ENCODE assay signal across 15 cellular contexts in the genomic region with DNA sequence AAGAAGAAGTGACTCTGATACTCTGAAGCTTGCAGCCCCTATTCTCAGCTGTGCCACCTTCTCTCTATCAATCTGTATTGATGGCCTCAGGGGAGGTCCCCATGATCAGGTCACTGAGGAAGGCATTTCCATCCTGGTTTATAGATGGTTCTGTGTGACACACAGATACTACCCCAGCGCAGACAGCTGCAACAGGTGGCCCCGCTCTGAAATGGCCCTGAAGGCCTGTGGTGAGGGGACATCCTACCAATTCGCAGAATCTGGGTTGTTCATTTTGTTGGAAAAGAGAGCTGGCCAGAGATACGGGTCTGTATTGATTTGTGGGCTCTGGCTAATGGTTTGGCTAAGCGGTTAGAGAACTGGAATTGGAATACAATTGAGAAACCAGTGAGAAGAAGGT. TPM values are rescaled to one million over a fixed set of nuclear protein-coding genes. Genes with fewer than 3 reads are reported as not detected.
A peak's percentile ranks its signal among the peaks of the same experiment; 100 is the strongest.
DNase-seq lines count a peak whose midpoint lies in the region; ATAC-seq and TF ChIP-seq lines count a peak whose summit lies in the region.
"Had no signal": no experiment of that assay in that cellular context is flagged by ENCODE, and none has a peak within 500 bp of the region (broad histone marks: within the 10 kb centered on the region; RNA-seq: fewer than 3 reads in every experiment).

No MANE protein-coding gene starts in this region.

- H3K14ac ChIP-seq in IMR-90 (replicated peaks; ENCODE audit: low read depth, low read length): no peak overlapping the region
- no peak overlapping the region for H3K14ac ChIP-seq in neuronal stem cell (ENCODE audit: low read length)

- no peak overlapping the region for H3K4me3 Mint-ChIP-seq in endodermal cell
- H3K4me3 Mint-ChIP-seq: CD4-positive, alpha-beta memory T cell; IgD-negative memory B cell had no signal

- H3K27me3 ChIP-seq in IMR-90 (ENCODE audit: control insufficient read depth, insufficient read depth, low read length) (peaks cover 4% of the 10 kb centered on the region), endodermal cell (ENCODE audit: control insufficient read depth, insufficient read depth, low read length, poor library complexity, severe bottlenecking) (no peaks in the 10 kb centered on the region), neuronal stem cell (ENCODE audit: control insufficient read depth in 3 of 3, insufficient read depth in 3 of 3, low read depth in 1 of 3, low read length in 3 of 3) (no peaks in the 10 kb centered on the region), upper lobe of right lung (no peaks in the 10 kb centered on the region)
- H3K27me3 ChIP-seq: BE2C had no signal

- H4K20me1 ChIP-seq in IMR-90 (ENCODE audit: insufficient read depth, low read length): no peaks in the 10 kb centered on the region; the same call in none of the 2 replicates

- no peak overlapping the region for H3K4me2 ChIP-seq in IMR-90 (ENCODE audit: low read depth, low read length)
- H3K4me2 ChIP-seq in neuronal stem cell (ENCODE audit: insufficient read depth, low read length, poor library complexity, severe bottlenecking): no peak overlapping the region

- POLR2A ChIA-PET in IMR-90 (lab: Charles Lee; ENCODE audit: unreplicated experiment): no interaction called here

- H2BK15ac ChIP-seq in IMR-90 (ENCODE audit: low read depth, low read length): peak overlapping the region; percentile 51; the same call in 1 of the 3 replicates
- H2BK15ac ChIP-seq in neuronal stem cell (ENCODE audit: low read length): no peak overlapping the region

- BruUV-seq in IMR-90 (replicated peaks; lab: Mats Ljungman, UMichigan): no TSS peak

- H3K4me1 ChIP-seq in IMR-90 (ENCODE audit: control insufficient read depth, insufficient read depth, low read length): peaks cover 7% of the 10 kb centered on the region; the same call in 1 of the 2 replicates
- H3K4me1 ChIP-seq in endodermal cell (ENCODE audit: control insufficient read depth, insufficient read depth, low read length): no peaks in the 10 kb centered on the region
- H3K4me1 ChIP-seq in neuronal stem cell (ENCODE audit: control insufficient read depth in 2 of 2, insufficient read depth in 1 of 2, low read depth in 1 of 2, low read length in 2 of 2): no peaks in the 10 kb centered on the region
- no peaks in the 10 kb centered on the region for H3K4me1 ChIP-seq in upper lobe of right lung
- H3K4me1 ChIP-seq: BE2C had no signal

- peak overlapping the region; percentile 49 for H2BK12ac ChIP-seq in neuronal stem cell (ENCODE audit: low read length)

- H3K4me3 ChIP-seq in IMR-90 (ENCODE audit: insufficient read depth, low read depth, low read length) (no peak overlapping the region), endodermal cell (ENCODE audit: low read length) (no peak overlapping the region), neuronal stem cell (ENCODE audit: low read length in 2 of 2) (no peak overlapping the region), upper lobe of right lung (no peak overlapping the region)
- H3K4me3 ChIP-seq: GM12878 had no signal

- dilution Hi-C loops in IMR-90 (cut with HindIII; ENCODE audit: low sequenced_read_pairs, unreplicated experiment): no loop called here

- no peak overlapping the region for H2AK9ac ChIP-seq in IMR-90 (replicated peaks; ENCODE audit: low read depth, low read length, poor library complexity)

- H3K36me3 Mint-ChIP-seq in endodermal cell (ENCODE audit: low read depth): no peaks in the 10 kb centered on the region
- H3K36me3 Mint-ChIP-seq: CD4-positive, alpha-beta memory T cell had no signal

- H3K9me3 Mint-ChIP-seq in endodermal cell: no peaks in the 10 kb centered on the region
- H3K9me3 Mint-ChIP-seq: CD4-positive, alpha-beta memory T cell had no signal

- H3K23ac ChIP-seq in IMR-90 (ENCODE audit: low read depth, low read length) (no peak overlapping the region), neuronal stem cell (ENCODE audit: low read depth, low read length, poor library complexity) (no peak overlapping the region)

- 100% methylated on average over 1 of the region's 5 CpGs; no CpG with 5 or more reads in 1 of the 2 experiments for WGBS in IMR-90 (ENCODE audit: extremely low coverage in 2 of 2, insufficient read length in 1 of 2), 2 experiments
- 83% methylated on average over 5 of the region's 5 CpGs; no CpG with 5 or more reads in 1 of the 2 experiments for WGBS in endodermal cell (ENCODE audit: insufficient coverage in 1 of 2, insufficient read length in 1 of 2), 2 experiments
- no CpG with 5 or more reads among the region's 5 CpGs for WGBS in neuronal stem cell (ENCODE audit: extremely low coverage in 2 of 2, insufficient read length in 2 of 2, insufficient replicate concordance in 1 of 2), 2 donors

- ATAC-seq in IMR-90 (ENCODE audit: low read depth) (no peak), upper lobe of right lung (no peak), GM21423 (IDR thresholded peaks at IDR 0.05; ENCODE audit: unreplicated experiment) (no peak), GM18498 (IDR thresholded peaks at IDR 0.05; ENCODE audit: unreplicated experiment) (no peak)
- ATAC-seq: GM12878 had no signal

- H3K4me1 Mint-ChIP-seq in endodermal cell: no peaks in the 10 kb centered on the region
- H3K4me1 Mint-ChIP-seq: CD4-positive, alpha-beta memory T cell; IgD-negative memory B cell had no signal

- no peaks in the 10 kb centered on the region for H3K36me3 ChIP-seq in IMR-90 (ENCODE audit: control insufficient read depth, insufficient read depth, low read length)
- no peaks in the 10 kb centered on the region for H3K36me3 ChIP-seq in endodermal cell (ENCODE audit: control insufficient read depth, insufficient read depth, low read length)
- H3K36me3 ChIP-seq in neuronal stem cell (replicated peaks in 1 of 2; ENCODE audit: control insufficient read depth in 2 of 2, insufficient read depth in 2 of 2, low read length in 2 of 2): no peaks in the 10 kb centered on the region
- H3K36me3 ChIP-seq in upper lobe of right lung: no peaks in the 10 kb centered on the region
- H3K36me3 ChIP-seq: BE2C had no signal

- no peak for TF ChIP-seq POLR2A in IMR-90 (IDR thresholded peaks at IDR 0.05; ENCODE audit: low read depth, low read length)

- H3K27ac ChIP-seq in IMR-90 (ENCODE audit: insufficient read depth, low read length) (no peak overlapping the region), endodermal cell (ENCODE audit: low read depth, low read length) (no peak overlapping the region), neuronal stem cell (replicated peaks; ENCODE audit: low read length) (no peak overlapping the region), upper lobe of right lung (no peak overlapping the region)
- H3K27ac ChIP-seq: C4-2B had no signal

- H2AFZ ChIP-seq in IMR-90 (replicated peaks; ENCODE audit: low read length, poor library complexity) (no peak overlapping the region), neuronal stem cell (ENCODE audit: low read length) (no peak overlapping the region)

- H3K27ac Mint-ChIP-seq in endodermal cell: no peak overlapping the region
- H3K27ac Mint-ChIP-seq: CD4-positive, alpha-beta memory T cell; IgD-negative memory B cell had no signal

- peaks cover 7% of the 10 kb centered on the region for H3K9me1 ChIP-seq in IMR-90 (ENCODE audit: insufficient read depth, low read length)

- no peak overlapping the region for H2BK20ac ChIP-seq in IMR-90 (ENCODE audit: low read depth, low read length)

- H2BK120ac ChIP-seq in IMR-90 (ENCODE audit: low read depth, low read length) (no peak overlapping the region), neuronal stem cell (ENCODE audit: low read depth, low read length) (no peak overlapping the region)

- intact Hi-C loops in IMR-90 (cut with micrococcal nuclease) (loop anchor here (5.0 kb wide), 1 partner anchor 74 kb away; no protein-coding TSS in a partner anchor), upper lobe of right lung (cut with DNase I) (no loop called here)

- TF ChIP-seq RAD21 in IMR-90 (IDR thresholded peaks at IDR 0.05; ENCODE audit: low read length): no peak

- H4K8ac ChIP-seq in IMR-90 (ENCODE audit: low read depth in 2 of 2, low read length in 2 of 2) (no peak overlapping the region), neuronal stem cell (ENCODE audit: low read depth, low read length) (no peak overlapping the region)

- H3K79me1 ChIP-seq in IMR-90 (ENCODE audit: low read depth in 1 of 2, low read length in 2 of 2): no peaks in the 10 kb centered on the region
- H3K79me1 ChIP-seq in neuronal stem cell (ENCODE audit: low read depth, low read length): no peaks in the 10 kb centered on the region

- CTCF ChIA-PET in IMR-90 (lab: Yijun Ruan, JAX): no interaction called here

- no peak overlapping the region for H4K91ac ChIP-seq in IMR-90 (ENCODE audit: insufficient read depth, low read depth, low read length)
- H4K91ac ChIP-seq in neuronal stem cell (ENCODE audit: low read depth, low read length, poor library complexity): no peak overlapping the region

- no peaks in the 10 kb centered on the region for H3K9me3 ChIP-seq in IMR-90 (ENCODE audit: control insufficient read depth, insufficient read depth, low read length)
- H3K9me3 ChIP-seq in endodermal cell (ENCODE audit: control insufficient read depth, low read length): no peaks in the 10 kb centered on the region
- H3K9me3 ChIP-seq in neuronal stem cell (replicated peaks in 1 of 2; ENCODE audit: control insufficient read depth in 2 of 2, insufficient read depth in 1 of 2, low read depth in 1 of 2, low read length in 2 of 2): no peaks in the 10 kb centered on the region
- no peaks in the 10 kb centered on the region for H3K9me3 ChIP-seq in upper lobe of right lung
- H3K9me3 ChIP-seq: BE2C had no signal

- H2AK5ac ChIP-seq in IMR-90 (ENCODE audit: low read depth, low read length) (no peak overlapping the region), neuronal stem cell (ENCODE audit: low read depth, low read length) (no peak overlapping the region)

- DNase-seq in IMR-90 (no peak), endodermal cell (peak; percentile 11), neuronal stem cell (ENCODE audit: low spot score) (no peak), upper lobe of right lung (peak; percentile 6), NCI-H1105 (lab: John Stamatoyannopoulos, UW) (no peak)
- DNase-seq: BE2C; CD4-positive, alpha-beta memory T cell; DMS79; GOT3; HCEC 1CT had no signal

- no peak overlapping the region for H3K56ac ChIP-seq in IMR-90 (ENCODE audit: extremely low read depth, insufficient read depth, low read length)

- TF ChIP-seq CTCF in IMR-90 (conservative IDR thresholded peaks at IDR 0.05; ENCODE audit: low read depth, low read length) (no peak), endodermal cell (conservative IDR thresholded peaks at IDR 0.05) (no peak), upper lobe of right lung (IDR thresholded peaks at IDR 0.05) (no peak)

- H3K27me3 Mint-ChIP-seq in endodermal cell (ENCODE audit: insufficient read depth): no peaks in the 10 kb centered on the region

- no peak overlapping the region for H4K5ac ChIP-seq in IMR-90 (ENCODE audit: low read depth, low read length)

- in situ Hi-C loops in IMR-90 (cut with MboI; ENCODE audit: low sequenced_read_pairs): no loop called here

- no peak overlapping the region for H2BK5ac ChIP-seq in IMR-90 (ENCODE audit: low read depth, low read length, poor library complexity, severe bottlenecking)
- no peak overlapping the region for H2BK5ac ChIP-seq in neuronal stem cell (ENCODE audit: low read length)

- H3K9ac ChIP-seq in IMR-90 (ENCODE audit: low read depth, low read length) (no peak overlapping the region), endodermal cell (ENCODE audit: extremely low read depth, low read length, poor library complexity, severe bottlenecking) (no peak overlapping the region), neuronal stem cell (ENCODE audit: low read depth, low read length, poor library complexity) (no peak overlapping the region)

- H3K4ac ChIP-seq in IMR-90 (ENCODE audit: low read depth, low read length) (no peak overlapping the region), neuronal stem cell (ENCODE audit: low read length) (no peak overlapping the region)

- H3K18ac ChIP-seq in IMR-90 (ENCODE audit: low read depth, low read length) (no peak overlapping the region), neuronal stem cell (ENCODE audit: low read length) (peak overlapping the region; percentile 61)

RNA-seq across cellular contexts. Expression of a gene that starts 21.7 kb away (rescaled TPM):
- under 0.01 TPM in 1 of 2 replicates, not detected in the other for total RNA-seq in IMR-90 (2012; rRNA removed)
- polyA plus RNA-seq in IMR-90 (2012; rRNA removed): 0.07 TPM in 1 of 2 replicates, not detected in the other
- polyA plus RNA-seq in IMR-90 (2012; cell fraction: cytosol; rRNA removed): 0.03 and 0.28 TPM in 2 replicates
- polyA plus RNA-seq in IMR-90 (2012; cell fraction: nucleus; rRNA removed; ENCODE audit: low replicate concordance): 0.09 TPM in 1 of 2 replicates, not detected in the other
- total RNA-seq in endodermal cell: 100 to 1,000 TPM in 1 of 2 donors, 10 to 100 TPM in 1; 78.3 to 117 TPM
- 99.8 TPM for polyA plus RNA-seq in endodermal cell (2013, experiment 1 of 2)
- 92.1 TPM for polyA plus RNA-seq in endodermal cell (2013, experiment 2 of 2)
- 6,496 TPM for polyA plus RNA-seq in neuronal stem cell (2013, experiment 1 of 2)
- polyA plus RNA-seq in neuronal stem cell (2013, experiment 2 of 2): 6,408 TPM
- total RNA-seq in upper lobe of right lung: not detected
- total RNA-seq: CD4-positive, alpha-beta memory T cell had no signal
- polyA plus RNA-seq: CD4-positive, alpha-beta memory T cell; GM12878; IgD-negative memory B cell had no signal

Comparison
In these comparisons a context has a peak if more than half of its experiments do, and no peak if none do; other contexts are left out.
1. DNase-seq: peak in endodermal cell (single experiment) and upper lobe of right lung (single experiment); none in IMR-90 (single experiment), neuronal stem cell (single experiment) and NCI-H1105 (single experiment).
2. RNA of a gene that starts 21.7 kb away (total RNA-seq): 78.3 to 117 TPM in endodermal cell; under 0.01 TPM in IMR-90 and not detected in upper lobe of right lung (single experiment); every median in the first group is over 10 times any median in the second.